ENCODE assay signal across 5 cellular contexts in the genomic region with DNA sequence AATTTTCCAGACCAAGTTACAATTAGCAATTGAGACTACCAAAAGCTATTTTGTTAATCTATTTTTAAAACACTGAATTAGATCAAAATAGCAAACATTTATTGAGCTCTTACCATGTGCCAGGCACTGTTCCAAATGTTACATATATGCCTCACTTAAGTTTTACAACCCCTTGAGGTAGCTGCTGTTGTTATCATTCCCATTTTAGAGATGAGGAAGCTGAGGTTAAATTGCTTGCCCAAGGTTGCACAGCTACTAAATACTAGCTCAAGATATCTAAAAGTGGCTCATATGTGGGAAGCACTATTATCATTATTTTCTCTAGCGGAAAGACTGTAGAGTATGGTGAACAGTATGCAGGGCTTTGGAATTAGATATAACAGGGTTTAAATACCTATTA.
"Had no signal": no experiment of that assay in that cellular context is flagged by ENCODE, and none has a peak within 500 bp of the region (broad histone marks: within the 10 kb centered on the region; RNA-seq: fewer than 3 reads in every experiment).

No MANE protein-coding gene starts in this region.

- H3K27ac Mint-ChIP-seq: H9 had no signal

- DNase-seq: GOT3, H9, KBM-7 had no signal

- H3K4me3 Mint-ChIP-seq: H9 had no signal

- H3K9me3 Mint-ChIP-seq: H9 had no signal

- H3K4me2 ChIP-seq: KMS-11 had no signal

- H3K9ac ChIP-seq: KMS-11 had no signal

- H3K27ac ChIP-seq: KMS-11 had no signal

- FAIRE-seq: HTR-8/SVneo had no signal
